Comparison of ENCODE assay signal across 9 cellular contexts in the genomic region with DNA sequence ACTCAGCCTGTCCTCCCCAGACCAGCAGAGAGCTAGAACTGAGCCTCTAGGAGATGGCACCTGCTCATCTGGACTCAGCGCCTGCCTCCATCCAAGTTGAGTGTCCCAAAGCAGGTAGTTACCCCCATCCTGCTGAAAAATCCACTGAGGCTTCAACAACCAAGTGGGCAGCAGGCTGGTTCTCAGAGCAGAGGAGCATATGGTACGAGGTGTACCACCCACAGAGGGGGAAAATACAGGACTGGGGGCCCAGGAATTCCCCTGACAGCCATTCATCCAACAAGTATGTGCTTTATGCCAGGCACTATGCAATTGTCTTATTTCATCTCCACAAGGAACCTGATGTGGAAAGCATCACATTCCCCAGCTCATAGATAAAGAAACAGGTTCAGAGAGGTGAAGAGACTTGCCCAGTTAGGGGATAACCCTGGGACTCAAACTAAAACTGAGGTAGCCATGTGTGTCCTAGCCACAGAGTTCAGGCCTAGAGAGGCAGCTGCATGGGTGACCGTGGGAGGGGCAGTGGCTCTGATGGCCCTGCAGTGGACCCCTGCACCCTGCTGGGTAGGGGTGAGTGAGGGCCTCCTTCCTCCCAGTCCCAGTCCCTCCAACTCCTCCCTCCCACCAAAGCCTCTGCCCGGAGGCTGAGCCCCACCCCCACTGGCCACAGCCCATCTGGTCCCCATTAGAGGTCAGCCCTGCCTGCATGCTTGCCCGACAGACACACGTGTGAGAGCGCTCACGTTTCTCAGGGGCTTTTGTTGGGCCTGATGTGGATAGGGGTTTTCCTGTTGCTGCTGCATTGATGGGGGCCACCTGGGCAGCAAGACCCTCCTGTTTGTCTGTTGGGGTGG. TPM values are rescaled to one million over a fixed set of nuclear protein-coding genes. Genes with fewer than 3 reads are reported as not detected.
DNase-seq lines count a peak whose midpoint lies in the region; ATAC-seq lines count a peak whose summit lies in the region.
"Had no signal": no experiment of that assay in that cellular context is flagged by ENCODE, and none has a peak within 500 bp of the region (broad histone marks: within the 10 kb centered on the region; RNA-seq: fewer than 3 reads in every experiment).

No MANE protein-coding gene starts in this region.

- ATAC-seq in GM18520 (IDR thresholded peaks at IDR 0.05; ENCODE audit: unreplicated experiment) (peak; percentile 60), HG02623 (IDR thresholded peaks at IDR 0.05; ENCODE audit: unreplicated experiment) (peak; percentile 73), Right ventricle myocardium inferior (no peak)
- ATAC-seq in activated CD8-positive, alpha-beta memory T cell treated with anti-CD3 and anti-CD28 coated beads, Interleukin-2, amount 10 ng/mL, durations not matched to agents 7 days and 5 days: no peak
- ATAC-seq in natural killer cell treated with Interleukin-12 subunit alpha and Interleukin-12 subunit beta and Interleukin-15 and Interleukin-18, amount 100 ng/mL, for 72 hours: no peak

- peaks cover 10% of the 10 kb centered on the region for H3K4me1 Mint-ChIP-seq in activated CD8-positive, alpha-beta memory T cell treated with anti-CD3 and anti-CD28 coated beads, Interleukin-2, amount 10 ng/mL, durations not matched to agents 7 days and 5 days
- H3K4me1 Mint-ChIP-seq in natural killer cell treated with Interleukin-12 subunit alpha and Interleukin-12 subunit beta and Interleukin-15 and Interleukin-18, amount 100 ng/mL, for 72 hours (ENCODE audit: low read depth in 2 of 2): peaks cover 0 to 20% of the 10 kb centered on the region in 2 donors

- H3K27ac Mint-ChIP-seq in activated CD8-positive, alpha-beta memory T cell treated with anti-CD3 and anti-CD28 coated beads, Interleukin-2, amount 10 ng/mL, durations not matched to agents 7 days and 5 days: no peak overlapping the region
- H3K27ac Mint-ChIP-seq in natural killer cell treated with Interleukin-12 subunit alpha and Interleukin-12 subunit beta and Interleukin-15 and Interleukin-18, amount 100 ng/mL, for 72 hours: no peak overlapping the region

- intact Hi-C loops in Right ventricle myocardium inferior (cut with DNase I): no loop called here

- no peaks in the 10 kb centered on the region for H3K36me3 Mint-ChIP-seq in activated CD8-positive, alpha-beta memory T cell treated with anti-CD3 and anti-CD28 coated beads, Interleukin-2, amount 10 ng/mL, durations not matched to agents 7 days and 5 days
- no peaks in the 10 kb centered on the region for H3K36me3 Mint-ChIP-seq in natural killer cell treated with Interleukin-12 subunit alpha and Interleukin-12 subunit beta and Interleukin-15 and Interleukin-18, amount 100 ng/mL, for 72 hours

- H3K9me3 Mint-ChIP-seq in activated CD8-positive, alpha-beta memory T cell treated with anti-CD3 and anti-CD28 coated beads, Interleukin-2, amount 10 ng/mL, durations not matched to agents 7 days and 5 days (ENCODE audit: low read depth): no peaks in the 10 kb centered on the region
- no peaks in the 10 kb centered on the region for H3K9me3 Mint-ChIP-seq in natural killer cell treated with Interleukin-12 subunit alpha and Interleukin-12 subunit beta and Interleukin-15 and Interleukin-18, amount 100 ng/mL, for 72 hours

- H3K27me3 Mint-ChIP-seq in activated CD8-positive, alpha-beta memory T cell treated with anti-CD3 and anti-CD28 coated beads, Interleukin-2, amount 10 ng/mL, durations not matched to agents 7 days and 5 days: peaks cover 8% of the 10 kb centered on the region
- peaks cover 7 to 10% of the 10 kb centered on the region in 2 donors for H3K27me3 Mint-ChIP-seq in natural killer cell treated with Interleukin-12 subunit alpha and Interleukin-12 subunit beta and Interleukin-15 and Interleukin-18, amount 100 ng/mL, for 72 hours

- DNase-seq in activated CD8-positive, alpha-beta memory T cell treated with anti-CD3 and anti-CD28 coated beads, Interleukin-2, amount 10 ng/mL, durations not matched to agents 7 days and 5 days: peak; percentile 39
- DNase-seq in retina (peak; percentile 84), Right ventricle myocardium inferior (ENCODE audit: missing footprints) (no peak), MV-4-11 (lab: John Stamatoyannopoulos, UW) (no peak)
- DNase-seq in stimulated activated CD4-positive, alpha-beta T cell treated with anti-CD3 and anti-CD28 coated beads, Interleukin-15, amount 100 ng/mL, for 24 hours: no peak
- DNase-seq in natural killer cell treated with Interleukin-12 subunit alpha and Interleukin-12 subunit beta and Interleukin-15 and Interleukin-18, amount 100 ng/mL, for 72 hours (ENCODE audit: low spot score): no peak

- H3K4me3 Mint-ChIP-seq in activated CD8-positive, alpha-beta memory T cell treated with anti-CD3 and anti-CD28 coated beads, Interleukin-2, amount 10 ng/mL, durations not matched to agents 7 days and 5 days: no peak overlapping the region
- no peak overlapping the region for H3K4me3 Mint-ChIP-seq in natural killer cell treated with Interleukin-12 subunit alpha and Interleukin-12 subunit beta and Interleukin-15 and Interleukin-18, amount 100 ng/mL, for 72 hours

- CTCF ChIA-PET in activated CD8-positive, alpha-beta memory T cell treated with anti-CD3 and anti-CD28 coated beads, Interleukin-2, amount 10 ng/mL, durations not matched to agents 7 days and 5 days (lab: Charles Lee): interaction anchor here (1.5 to 1.7 kb wide), 2 partner anchors 25 to 31 kb away, joined by 3 to 4 read pairs; no protein-coding TSS in a partner anchor

RNA-seq across cellular contexts. Expression of a gene that starts 11.4 kb away (rescaled TPM):
- total RNA-seq in activated CD8-positive, alpha-beta memory T cell treated with anti-CD3 and anti-CD28 coated beads, Interleukin-2, amount 10 ng/mL, durations not matched to agents 7 days and 5 days: 1 to 10 TPM in 1 of 2 experiments, not detected in 1; 2.3 TPM
- total RNA-seq in natural killer cell treated with Interleukin-12 subunit alpha and Interleukin-12 subunit beta and Interleukin-15 and Interleukin-18, amount 100 ng/mL, for 72 hours: not detected
- 5.4 TPM for total RNA-seq in Right ventricle myocardium inferior
- total RNA-seq: HT1080 had no signal

RNA-seq across cellular contexts. Expression of a gene that starts 25.3 kb away (rescaled TPM):
- total RNA-seq in activated CD8-positive, alpha-beta memory T cell treated with anti-CD3 and anti-CD28 coated beads, Interleukin-2, amount 10 ng/mL, durations not matched to agents 7 days and 5 days: under 1 TPM; 0.32 to 0.75 TPM
- 1 to 10 TPM in 1 of 2 donors, under 1 TPM in 1; 0.93 to 2.5 TPM for total RNA-seq in natural killer cell treated with Interleukin-12 subunit alpha and Interleukin-12 subunit beta and Interleukin-15 and Interleukin-18, amount 100 ng/mL, for 72 hours
- 0.57 TPM for total RNA-seq in Right ventricle myocardium inferior

RNA-seq across cellular contexts. Expression of a gene that starts 41.3 kb away (rescaled TPM):
- 10 to 100 TPM in 1 of 2 experiments, 1 to 10 TPM in 1; 8.3 to 19.4 TPM for total RNA-seq in activated CD8-positive, alpha-beta memory T cell treated with anti-CD3 and anti-CD28 coated beads, Interleukin-2, amount 10 ng/mL, durations not matched to agents 7 days and 5 days
- total RNA-seq in natural killer cell treated with Interleukin-12 subunit alpha and Interleukin-12 subunit beta and Interleukin-15 and Interleukin-18, amount 100 ng/mL, for 72 hours: 10 to 100 TPM in 1 of 2 donors, 1 to 10 TPM in 1; 5.5 to 20.1 TPM
- 88.7 TPM for total RNA-seq in Right ventricle myocardium inferior

Comparison
In these comparisons a context has a peak if more than half of its experiments do, and no peak if none do; other contexts are left out.
1. ATAC-seq: peak in GM18520 (single experiment) and HG02623 (single experiment); none in activated CD8-positive, alpha-beta memory T cell treated with anti-CD3 and anti-CD28 coated beads, Interleukin-2, amount 10 ng/mL, durations not matched to agents 7 days and 5 days (single experiment), natural killer cell treated with Interleukin-12 subunit alpha and Interleukin-12 subunit beta and Interleukin-15 and Interleukin-18, amount 100 ng/mL, for 72 hours (0 of 2) and Right ventricle myocardium inferior (single experiment).
2. DNase-seq: peak in activated CD8-positive, alpha-beta memory T cell treated with anti-CD3 and anti-CD28 coated beads, Interleukin-2, amount 10 ng/mL, durations not matched to agents 7 days and 5 days (single experiment) and retina (single experiment); none in stimulated activated CD4-positive, alpha-beta T cell treated with anti-CD3 and anti-CD28 coated beads, Interleukin-15, amount 100 ng/mL, for 24 hours (single experiment), natural killer cell treated with Interleukin-12 subunit alpha and Interleukin-12 subunit beta and Interleukin-15 and Interleukin-18, amount 100 ng/mL, for 72 hours (single experiment), Right ventricle myocardium inferior (single experiment) and MV-4-11 (single experiment).